20 cellular contexts compared by ENCODE assay signal in the genomic region with DNA sequence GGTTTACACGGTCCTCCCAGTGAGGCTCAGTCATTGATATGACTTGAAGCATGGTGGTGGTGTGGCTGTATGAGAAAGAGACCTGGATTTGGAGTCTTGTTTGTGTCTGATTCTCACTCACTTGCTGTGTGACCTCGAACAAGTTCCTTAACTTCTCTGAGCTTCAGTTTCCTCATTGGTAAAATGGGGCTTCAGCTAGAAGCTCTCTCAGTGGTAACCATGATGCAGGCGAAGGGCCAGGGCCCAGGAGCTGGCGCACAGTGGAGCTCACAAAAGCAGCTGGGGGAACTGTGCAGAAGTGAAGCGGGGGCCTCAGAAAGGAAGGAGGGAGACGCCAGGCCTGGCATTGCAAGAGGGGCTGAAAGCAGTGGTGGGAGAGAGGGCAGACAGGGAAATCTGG.
DNase-seq lines count a peak whose midpoint lies in the region; ATAC-seq, FAIRE-seq and TF ChIP-seq lines count a peak whose summit lies in the region.
"Had no signal": no experiment of that assay in that cellular context is flagged by ENCODE, and none has a peak within 500 bp of the region (broad histone marks: within the 10 kb centered on the region; RNA-seq: fewer than 3 reads in every experiment).

No MANE protein-coding gene starts in this region.

- H3K4me3 Mint-ChIP-seq in stimulated activated naive CD8-positive, alpha-beta T cell treated with anti-CD3 and anti-CD28 coated beads, Interleukin-15, amount 100 ng/mL, for 72 hours: peak overlapping the region; percentile 49 to 54
- H3K4me3 Mint-ChIP-seq: activated naive CD4-positive, alpha-beta T cell treated with anti-CD3 and anti-CD28 coated beads, Interleukin-2, amount 50 U/mL, for 24 hours had no signal

- TF ChIP-seq CTCF in HepG2 (CRISPR knock-in tag; IDR thresholded peaks at IDR 0.05): no peak
- no peak for TF ChIP-seq CTCF in right lobe of liver (IDR thresholded peaks at IDR 0.05)
- no peak for TF ChIP-seq CTCF in OCI-LY7 (conservative IDR thresholded peaks at IDR 0.05; ENCODE audit: low read length)
- no peak for TF ChIP-seq CTCF in K562 (IDR thresholded peaks at IDR 0.05 in 2 of 3, conservative IDR thresholded peaks at IDR 0.05 in 1 of 3; ENCODE audit: insufficient read depth in 2 of 3, low read depth in 1 of 3, low read length in 3 of 3)
- no peak for TF ChIP-seq CTCF in osteoblast (IDR thresholded peaks at IDR 0.05; ENCODE audit: extremely low read depth, low read depth, low read length)

- intact Hi-C loops in HepG2 (cut with micrococcal nuclease; ENCODE audit: unreplicated experiment): no loop called here
- intact Hi-C loops in right lobe of liver (cut with DNase I): no loop called here
- intact Hi-C loops in OCI-LY7 (cut with micrococcal nuclease; ENCODE audit: unreplicated experiment): no loop called here
- intact Hi-C loops in K562 (cut with micrococcal nuclease): no loop called here
- intact Hi-C loops in left colon (cut with DNase I, micrococcal nuclease): no loop called here

- peaks cover 25% of the 10 kb centered on the region for H3K4me1 ChIP-seq in HepG2 (ENCODE audit: insufficient read depth, low read length)
- H3K4me1 ChIP-seq in right lobe of liver: no peaks in the 10 kb centered on the region
- H3K4me1 ChIP-seq in OCI-LY7 (ENCODE audit: insufficient read depth, low read length, poor library complexity, severe bottlenecking): peaks cover 55% of the 10 kb centered on the region
- H3K4me1 ChIP-seq in K562 (replicated peaks in 1 of 2; ENCODE audit: control insufficient read depth in 2 of 2, insufficient read depth in 2 of 2, low read length in 2 of 2): peaks cover 14 to 15% of the 10 kb centered on the region in 2 experiments; a peak in 3 of 5 replicates
- H3K4me1 ChIP-seq in osteoblast (ENCODE audit: insufficient read depth, low read length): peaks cover 6% of the 10 kb centered on the region

- H3K79me2 ChIP-seq in HepG2 (ENCODE audit: insufficient read depth, low read length) (no peaks in the 10 kb centered on the region), OCI-LY7 (ENCODE audit: insufficient read depth, low read depth, low read length) (no peaks in the 10 kb centered on the region), K562 (ENCODE audit: control insufficient read depth, insufficient read depth, low read length) (no peaks in the 10 kb centered on the region), osteoblast (ENCODE audit: insufficient read depth, low read length) (no peaks in the 10 kb centered on the region)

- H3K36me3 ChIP-seq in HepG2 (replicated peaks in 1 of 2; ENCODE audit: control insufficient read depth in 1 of 2, insufficient read depth in 2 of 2, low read length in 2 of 2) (no peaks in the 10 kb centered on the region), right lobe of liver (no peaks in the 10 kb centered on the region), OCI-LY7 (ENCODE audit: insufficient read depth, low read length) (no peaks in the 10 kb centered on the region), K562 (ENCODE audit: control insufficient read depth, insufficient read depth, low read length) (no peaks in the 10 kb centered on the region), osteoblast (ENCODE audit: insufficient read depth, low read length) (no peaks in the 10 kb centered on the region)
- H3K36me3 ChIP-seq: heart right ventricle, thyroid gland had no signal

- H3K4me2 ChIP-seq in HepG2 (ENCODE audit: low read depth, low read length) (no peak overlapping the region), OCI-LY7 (ENCODE audit: low read length) (peak overlapping the region; percentile 77), K562 (ENCODE audit: insufficient read depth, low read length) (no peak overlapping the region), osteoblast (ENCODE audit: insufficient read depth, low read length) (no peak overlapping the region)

- H3K9me3 ChIP-seq in HepG2 (ENCODE audit: low read length) (no peaks in the 10 kb centered on the region), right lobe of liver (no peaks in the 10 kb centered on the region), OCI-LY7 (ENCODE audit: low read length) (no peaks in the 10 kb centered on the region), K562 (replicated peaks; ENCODE audit: control insufficient read depth, insufficient read depth, low read depth, low read length) (no peaks in the 10 kb centered on the region), osteoblast (ENCODE audit: low read depth, low read length) (no peaks in the 10 kb centered on the region)
- H3K9me3 ChIP-seq: heart right ventricle, thyroid gland had no signal

- peaks cover 68% of the 10 kb centered on the region for H3K4me1 Mint-ChIP-seq in stimulated activated naive CD8-positive, alpha-beta T cell treated with anti-CD3 and anti-CD28 coated beads, Interleukin-15, amount 100 ng/mL, for 72 hours

- TF ChIP-seq EP300 in HepG2 (IDR thresholded peaks at IDR 0.05; ENCODE audit: low read depth in 2 of 2, low read length in 2 of 2): no peak
- TF ChIP-seq EP300 in HepG2 (CRISPR knock-in tag; IDR thresholded peaks at IDR 0.05; ENCODE audit: borderline replicate concordance): no peak
- TF ChIP-seq EP300 in K562 (IDR thresholded peaks at IDR 0.05; ENCODE audit: low read length): no peak

- H4K20me1 ChIP-seq in HepG2 (ENCODE audit: insufficient read depth, low read length) (no peaks in the 10 kb centered on the region), OCI-LY7 (ENCODE audit: insufficient read depth, low read length) (no peaks in the 10 kb centered on the region), K562 (replicated peaks; ENCODE audit: control insufficient read depth, insufficient read depth, low read length) (no peaks in the 10 kb centered on the region; the same call in 1 of the 2 replicates), osteoblast (ENCODE audit: insufficient read depth, low read length) (no peaks in the 10 kb centered on the region)

- H3K4me3 ChIP-seq in HepG2 (replicated peaks in 1 of 3; ENCODE audit: insufficient read depth in 1 of 3, low read depth in 2 of 3, low read length in 3 of 3) (no peak overlapping the region), right lobe of liver (no peak overlapping the region), OCI-LY7 (ENCODE audit: low read depth, low read length, poor library complexity, severe bottlenecking) (peak overlapping the region; percentile 48), K562 (no peak overlapping the region), osteoblast (ENCODE audit: insufficient read depth, low read length) (no peak overlapping the region)
- H3K4me3 ChIP-seq: heart right ventricle, thyroid gland had no signal

- no peak overlapping the region for H2AFZ ChIP-seq in HepG2 (ENCODE audit: low read length)
- H2AFZ ChIP-seq in OCI-LY7 (ENCODE audit: low read length): peak overlapping the region; percentile 37; the same call in 1 of the 2 replicates
- H2AFZ ChIP-seq in K562 (ENCODE audit: low read depth, low read length): no peak overlapping the region
- no peak overlapping the region for H2AFZ ChIP-seq in osteoblast (ENCODE audit: low read length)

- ATAC-seq in HepG2 (no peak), right lobe of liver (no peak), K562 (no peak), left colon (no peak)
- ATAC-seq in stimulated activated naive CD8-positive, alpha-beta T cell treated with anti-CD3 and anti-CD28 coated beads, Interleukin-15, amount 100 ng/mL, for 72 hours: no peak
- ATAC-seq: heart right ventricle had no signal

- no peaks in the 10 kb centered on the region for H3K27me3 Mint-ChIP-seq in stimulated activated naive CD8-positive, alpha-beta T cell treated with anti-CD3 and anti-CD28 coated beads, Interleukin-15, amount 100 ng/mL, for 72 hours
- H3K27me3 Mint-ChIP-seq: activated naive CD4-positive, alpha-beta T cell treated with anti-CD3 and anti-CD28 coated beads, Interleukin-2, amount 50 U/mL, for 24 hours had no signal

- H3K9me3 Mint-ChIP-seq in stimulated activated naive CD8-positive, alpha-beta T cell treated with anti-CD3 and anti-CD28 coated beads, Interleukin-15, amount 100 ng/mL, for 72 hours: no peaks in the 10 kb centered on the region
- H3K9me3 Mint-ChIP-seq: activated naive CD4-positive, alpha-beta T cell treated with anti-CD3 and anti-CD28 coated beads, Interleukin-2, amount 50 U/mL, for 24 hours had no signal

- TF ChIP-seq POLR2A in HepG2 (IDR thresholded peaks at IDR 0.05; ENCODE audit: insufficient read depth in 1 of 2, low read depth in 2 of 2, low read length in 2 of 2): no peak
- no peak for TF ChIP-seq POLR2A in right lobe of liver (IDR thresholded peaks at IDR 0.05)
- no peak for TF ChIP-seq POLR2A in K562 (conservative IDR thresholded peaks at IDR 0.05)

- CTCF ChIA-PET in HepG2 (lab: Yijun Ruan, JAX; ENCODE audit: low intra/inter-chr PET ratio, low total read pairs) (no interaction called here), OCI-LY7 (lab: Charles Lee; ENCODE audit: unreplicated experiment) (interaction anchor here (0.6 to 0.9 kb wide), 2 partner anchors 18 to 50 kb away, joined by 3 to 4 read pairs; no protein-coding TSS in a partner anchor), K562 (lab: Yijun Ruan, JAX; ENCODE audit: low intra/inter-chr PET ratio) (no interaction called here)

- 47% methylated on average over 5 of the region's 6 CpGs for WGBS in HepG2 (ENCODE audit: low lambda C conversion rate)
- WGBS in right lobe of liver (ENCODE audit: insufficient coverage, low coverage, low lambda C conversion rate, missing lambda C conversion rate): 78% methylated on average over 5 of the region's 6 CpGs
- 15% methylated on average over 6 of the region's 6 CpGs for WGBS in K562 (ENCODE audit: insufficient coverage, low coverage, missing lambda C conversion rate)

- no peak for FAIRE-seq in HepG2 (lab: Jason Lieb, UNC)
- no peak for FAIRE-seq in K562 (lab: Jason Lieb, UNC)
- FAIRE-seq: bronchial epithelial cell, H54 had no signal

- TF ChIP-seq RAD21 in HepG2 (CRISPR knock-in tag; IDR thresholded peaks at IDR 0.05): no peak
- no peak for TF ChIP-seq RAD21 in K562 (CRISPR knock-in tag; conservative IDR thresholded peaks at IDR 0.05 in 1 of 2, IDR thresholded peaks at IDR 0.05 in 1 of 2)

- H3K27ac Mint-ChIP-seq in stimulated activated naive CD8-positive, alpha-beta T cell treated with anti-CD3 and anti-CD28 coated beads, Interleukin-15, amount 100 ng/mL, for 72 hours: peak overlapping the region; percentile 56 to 64

- POLR2A ChIA-PET in HepG2 (lab: Yijun Ruan, JAX): no interaction called here
- POLR2A ChIA-PET in OCI-LY7 (lab: Charles Lee): interaction anchor here (1.0 kb wide), 1 partner anchor 65 kb away, joined by 3 read pairs; no protein-coding TSS in a partner anchor
- POLR2A ChIA-PET in K562 (lab: Yijun Ruan, JAX): no interaction called here

- DNase-seq in HepG2 (ENCODE audit: low spot score): no peak
- no peak for DNase-seq in right lobe of liver
- DNase-seq in OCI-LY7 (ENCODE audit: low spot score): no peak
- no peak for DNase-seq in K562 (ENCODE audit: extremely low read depth in 1 of 4, low spot score in 3 of 4)
- DNase-seq in stimulated activated naive CD8-positive, alpha-beta T cell treated with anti-CD3 and anti-CD28 coated beads, Interleukin-15, amount 100 ng/mL, for 72 hours: no peak
- DNase-seq in NCI-H1105 (lab: John Stamatoyannopoulos, UW): no peak
- no peak for DNase-seq in osteoblast (ENCODE audit: insufficient read length, low spot score, missing footprints)
- no peak for DNase-seq in left colon
- DNase-seq: activated CD8-positive, alpha-beta memory T cell treated with anti-CD3 and anti-CD28 coated beads for 24 hours; GDM1; heart right ventricle; islet precursor cell; NCI-H1436 treated with DMSO at 0.1 percent for 48 hours; NCI-H226; Right ventricle myocardium superior; stimulated activated CD4-positive, alpha-beta T cell treated with anti-CD3 and anti-CD28 coated beads, Interleukin-4, amount 100 ng/mL, for 1 hour; thyroid gland had no signal

- H3K9ac ChIP-seq in HepG2 (ENCODE audit: insufficient read depth, low read depth, low read length) (no peak overlapping the region), K562 (ENCODE audit: insufficient read depth in 1 of 2, low read depth in 2 of 2, low read length in 2 of 2) (no peak overlapping the region)

- no peaks in the 10 kb centered on the region for H3K9me2 ChIP-seq in OCI-LY7 (ENCODE audit: insufficient read depth, low read length)

- H3K27ac ChIP-seq in HepG2 (ENCODE audit: extremely low read length, insufficient read depth, low read length) (no peak overlapping the region), right lobe of liver (no peak overlapping the region), OCI-LY7 (ENCODE audit: low read depth, low read length, poor library complexity, severe bottlenecking) (peak overlapping the region; percentile 67), K562 (ENCODE audit: extremely low read depth, low read depth, low read length) (no peak overlapping the region), osteoblast (ENCODE audit: low read depth, low read length) (no peak overlapping the region)
- H3K27ac ChIP-seq: heart right ventricle, thyroid gland had no signal

- H3K27me3 ChIP-seq in HepG2 (ENCODE audit: control insufficient read depth in 1 of 2, insufficient read depth in 2 of 2, low read length in 2 of 2) (0 out of 5 replicates have a peak, but pooled peaks cover 0 to 11% of the 10 kb centered on the region in 2 experiments), right lobe of liver (no peaks in the 10 kb centered on the region), K562 (ENCODE audit: control insufficient read depth in 2 of 2, insufficient read depth in 2 of 2, low read length in 2 of 2) (peaks cover 0 to 40% of the 10 kb centered on the region in 2 experiments; a peak in 2 of 5 replicates), osteoblast (ENCODE audit: insufficient read depth, low read length) (no peaks in the 10 kb centered on the region)
- H3K27me3 ChIP-seq: thyroid gland had no signal

- BruUV-seq in HepG2 (replicated peaks; lab: Mats Ljungman, UMichigan) (no TSS peak), OCI-LY7 (replicated peaks; lab: Mats Ljungman, UMichigan) (no TSS peak), K562 (replicated peaks; lab: Mats Ljungman, UMichigan) (no TSS peak)

- no peaks in the 10 kb centered on the region for H3K9me1 ChIP-seq in K562 (ENCODE audit: control insufficient read depth, insufficient read depth, low read length)

- in situ Hi-C loops in HepG2 (cut with HindIII; ENCODE audit: extremely low pct_ligation_motif_present, low pct_unique_long_range_greater_than_20kb): no loop called here
- in situ Hi-C loops in K562 (cut with MboI): no loop called here

Comparison
In these comparisons a context has a peak if more than half of its experiments do, and no peak if none do; other contexts are left out.
1. Of the 241 proteins assayed by ChIP-seq in both HepG2 and K562: peak only in HepG2: none; only in K562: ADNP and ZFP36; in both: none; in neither: 238; mixed calls (peak in some experiments, not most) for 1.